Comparison of ENCODE assay signal across 35 cellular contexts in the genomic region with DNA sequence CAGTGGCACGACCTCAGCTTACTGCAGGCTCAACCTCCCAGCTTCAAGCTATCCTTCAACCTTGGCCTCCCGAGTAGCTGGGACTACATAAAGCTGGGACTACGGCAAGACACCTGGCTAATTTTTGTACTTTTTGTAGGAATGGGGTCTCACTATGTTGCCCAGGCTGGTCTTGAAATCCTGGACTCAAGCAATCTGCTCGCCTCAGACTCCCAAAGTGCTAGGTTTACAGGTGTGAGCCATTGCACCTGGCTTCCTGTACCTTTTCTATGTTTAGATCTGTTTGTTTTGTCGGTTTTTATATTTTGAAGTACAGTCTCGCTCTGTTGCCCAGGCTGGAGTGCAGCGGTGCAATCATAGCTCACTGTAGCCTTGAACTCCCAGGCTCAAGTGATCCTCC. TPM values are rescaled to one million over a fixed set of nuclear protein-coding genes. Genes with fewer than 3 reads are reported as not detected.
"Had no signal": no experiment of that assay in that cellular context is flagged by ENCODE, and none has a peak within 500 bp of the region (broad histone marks: within the 10 kb centered on the region; RNA-seq: fewer than 3 reads in every experiment).

No MANE protein-coding gene starts in this region.

- H3K4me3 ChIP-seq: ascending aorta, cardiac muscle cell, coronary artery, dorsolateral prefrontal cortex, gastroesophageal sphincter, pancreas, prostate gland, sigmoid colon, suprapubic skin, tibial nerve had no signal

- H3K4me3 Mint-ChIP-seq: activated CD4-positive, alpha-beta T cell treated with anti-CD3 and anti-CD28 coated beads for 36 hours; activated naive CD4-positive, alpha-beta T cell treated with anti-CD3 and anti-CD28 coated beads for 36 hours; activated naive CD8-positive, alpha-beta T cell treated with anti-CD3 and anti-CD28 coated beads, Interleukin-2, amount 10 ng/mL, durations not matched to agents 7 days and 5 days; activated T-cell treated with anti-CD3 and anti-CD28 coated beads, Interleukin-2, amount 50 U/mL, for 72 hours; brain; effector memory CD8-positive, alpha-beta T cell; immature natural killer cell; mesothelial cell of epicardium; naive thymus-derived CD4-positive, alpha-beta T cell; neural crest cell had no signal

- H3K4me1 Mint-ChIP-seq: brain, mesothelial cell of epicardium, neural crest cell had no signal

- H3K27ac Mint-ChIP-seq: activated CD4-positive, alpha-beta T cell treated with anti-CD3 and anti-CD28 coated beads for 36 hours; activated naive CD4-positive, alpha-beta T cell treated with anti-CD3 and anti-CD28 coated beads for 36 hours; activated naive CD8-positive, alpha-beta T cell treated with anti-CD3 and anti-CD28 coated beads, Interleukin-2, amount 10 ng/mL, durations not matched to agents 7 days and 5 days; activated T-cell treated with anti-CD3 and anti-CD28 coated beads, Interleukin-2, amount 50 U/mL, for 72 hours; brain; effector memory CD8-positive, alpha-beta T cell; immature natural killer cell; mesothelial cell of epicardium; naive thymus-derived CD4-positive, alpha-beta T cell had no signal

- DNase-seq: activated CD4-positive, alpha-beta T cell treated with anti-CD3 and anti-CD28 coated beads for 36 hours; activated CD4-positive, CD25-positive, alpha-beta regulatory T cell; activated naive CD4-positive, alpha-beta T cell treated with anti-CD3 and anti-CD28 coated beads for 36 hours; activated naive CD8-positive, alpha-beta T cell treated with anti-CD3 and anti-CD28 coated beads, Interleukin-2, amount 10 ng/mL, durations not matched to agents 7 days and 5 days; activated T-cell treated with anti-CD3 and anti-CD28 coated beads for 4 hours; activated T-cell treated with anti-CD3 and anti-CD28 coated beads, Interleukin-2, amount 50 U/mL, for 72 hours; cerebellar nuclear complex; dorsolateral prefrontal cortex; effector memory CD8-positive, alpha-beta T cell; erythroblast; head of caudate nucleus; hippocampal formation; immature natural killer cell; kidney; left colon; mammary epithelial cell; naive thymus-derived CD4-positive, alpha-beta T cell; nucleus accumbens; pancreas; retina; sigmoid colon; small intestine; stimulated activated CD4-positive, alpha-beta T cell treated with anti-CD3 and anti-CD28 coated beads, Interleukin-4, amount 100 ng/mL, for 4 hours; stimulated activated CD8-positive, alpha-beta memory T cell treated with anti-CD3 and anti-CD28 coated beads, Interleukin-4, amount 100 ng/mL, for 48 hours; stimulated activated naive CD4-positive, alpha-beta T cell had no signal

- H3K27me3 Mint-ChIP-seq: activated CD4-positive, alpha-beta T cell treated with anti-CD3 and anti-CD28 coated beads for 36 hours; activated naive CD8-positive, alpha-beta T cell treated with anti-CD3 and anti-CD28 coated beads, Interleukin-2, amount 10 ng/mL, durations not matched to agents 7 days and 5 days; brain; effector memory CD8-positive, alpha-beta T cell; naive thymus-derived CD4-positive, alpha-beta T cell had no signal

- H3K27ac ChIP-seq: ascending aorta, cardiac muscle cell, coronary artery, dorsolateral prefrontal cortex, gastroesophageal sphincter, pancreas, prostate gland, sigmoid colon, suprapubic skin, tibial nerve had no signal

- H3K4me1 ChIP-seq: ascending aorta, gastroesophageal sphincter, pancreas, prostate gland, suprapubic skin, tibial nerve had no signal

- H3K27me3 ChIP-seq: ascending aorta, cardiac muscle cell, dorsolateral prefrontal cortex, gastroesophageal sphincter, pancreas, sigmoid colon, suprapubic skin, tibial nerve had no signal

- ATAC-seq: activated CD4-positive, alpha-beta T cell treated with anti-CD3 and anti-CD28 coated beads for 36 hours; activated T-cell treated with anti-CD3 and anti-CD28 coated beads, Interleukin-2, amount 50 U/mL, for 72 hours; effector memory CD8-positive, alpha-beta T cell; gastroesophageal sphincter; left colon; naive thymus-derived CD4-positive, alpha-beta T cell; pancreas had no signal

- H3K9me3 Mint-ChIP-seq: activated naive CD4-positive, alpha-beta T cell treated with anti-CD3 and anti-CD28 coated beads for 36 hours; activated naive CD8-positive, alpha-beta T cell treated with anti-CD3 and anti-CD28 coated beads, Interleukin-2, amount 10 ng/mL, durations not matched to agents 7 days and 5 days; activated T-cell treated with anti-CD3 and anti-CD28 coated beads, Interleukin-2, amount 50 U/mL, for 72 hours; brain; effector memory CD8-positive, alpha-beta T cell; immature natural killer cell; mesothelial cell of epicardium; naive thymus-derived CD4-positive, alpha-beta T cell; neural crest cell had no signal

RNA-seq across cellular contexts. Expression of gene ARRDC5, which starts 53.7 kb away (rescaled TPM):
- total RNA-seq: activated CD4-positive, alpha-beta T cell treated with anti-CD3 and anti-CD28 coated beads for 36 hours; activated naive CD4-positive, alpha-beta T cell treated with anti-CD3 and anti-CD28 coated beads for 36 hours; cardiac muscle cell; mammary epithelial cell; mesothelial cell of epicardium; neural crest cell had no signal
